ENCODE assay signal across 9 cellular contexts in the genomic region with DNA sequence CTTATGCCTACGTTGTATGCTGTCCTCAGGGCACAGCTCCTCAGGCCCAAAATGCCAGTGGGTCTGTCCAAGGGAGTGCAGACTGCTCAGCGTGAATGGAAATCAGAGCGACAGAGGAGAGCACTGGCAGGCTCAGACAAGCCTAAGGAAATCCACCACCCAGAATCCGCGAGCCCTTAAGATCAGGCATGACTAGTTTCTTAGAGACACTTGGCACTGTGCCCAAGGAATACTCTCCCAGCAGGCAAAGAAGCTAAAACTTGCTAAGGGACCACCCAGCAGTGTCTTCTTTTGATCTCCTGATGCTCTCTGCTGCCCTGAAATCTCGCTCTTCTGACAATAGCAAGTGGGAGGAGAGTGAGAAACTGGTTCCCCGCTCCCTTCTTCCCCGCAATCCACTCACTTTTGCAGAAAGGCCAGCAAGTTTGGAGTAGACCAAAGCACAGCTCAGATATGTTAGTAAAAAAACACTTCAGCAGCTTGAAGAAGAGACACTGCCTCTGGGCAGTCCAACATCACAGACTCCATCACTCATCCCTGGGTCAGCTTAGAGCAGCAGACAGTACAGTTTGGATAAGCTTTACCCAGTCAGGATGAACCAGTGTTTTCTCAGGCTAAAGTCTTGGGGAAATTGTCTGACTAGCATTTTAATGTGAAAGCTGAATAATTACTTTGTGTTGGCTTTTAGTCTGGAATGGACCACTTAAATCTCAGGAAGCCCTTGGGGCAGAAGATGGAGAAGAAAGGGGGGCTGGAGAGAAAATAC. TPM values are rescaled to one million over a fixed set of nuclear protein-coding genes. Genes with fewer than 3 reads are reported as not detected.
DNase-seq lines count a peak whose midpoint lies in the region; ATAC-seq and TF ChIP-seq lines count a peak whose summit lies in the region.
"Had no signal": no experiment of that assay in that cellular context is flagged by ENCODE, and none has a peak within 500 bp of the region (broad histone marks: within the 10 kb centered on the region; RNA-seq: fewer than 3 reads in every experiment).

No MANE protein-coding gene starts in this region.

- no peaks in the 10 kb centered on the region for H3K27me3 ChIP-seq in dorsolateral prefrontal cortex

- peak overlapping the region in 1 of 3 experiments; percentile 39 for H3K4me3 Mint-ChIP-seq in nephron

- H3K4me1 Mint-ChIP-seq in nephron: peaks cover 44% of the 10 kb centered on the region

- H3K9me3 Mint-ChIP-seq in nephron: no peaks in the 10 kb centered on the region

- H3K27me3 Mint-ChIP-seq in nephron (ENCODE audit: low read depth): no peaks in the 10 kb centered on the region

- H3K4me3 ChIP-seq in dorsolateral prefrontal cortex: peak overlapping the region in 2 of 59 donors; percentile 3 to 24

- peaks cover 23% of the 10 kb centered on the region for H3K36me3 Mint-ChIP-seq in nephron (ENCODE audit: low read depth)

- peak overlapping the region; percentile 82 to 97 (median 89) for H3K27ac Mint-ChIP-seq in nephron

- peak overlapping the region in 46 of 59 donors; percentile 1 to 83 (median 54) for H3K27ac ChIP-seq in dorsolateral prefrontal cortex

- TF ChIP-seq CTCF in dorsolateral prefrontal cortex (IDR thresholded peaks at IDR 0.05 in 54 of 56, conservative IDR thresholded peaks at IDR 0.05 in 2 of 56; ENCODE audit: low read depth in 1 of 56, partially characterized antibody in 56 of 56) (no peak), nephron (IDR thresholded peaks at IDR 0.05; ENCODE audit: unreplicated experiment in 3 of 3) (no peak)

- peak; percentile 67 for DNase-seq in Ammon's horn (ENCODE audit: low spot score)
- peak; percentile 66 for DNase-seq in NCI-H69 (lab: John Stamatoyannopoulos, UW)
- no peak for DNase-seq in dorsolateral prefrontal cortex
- DNase-seq in DMS53 treated with DMSO at 0.1 percent for 48 hours (lab: John Stamatoyannopoulos, UW; ENCODE audit: unreplicated experiment): no peak
- DNase-seq: cerebellar nuclear complex had no signal

- intact Hi-C loops in dorsolateral prefrontal cortex (cut with DNase I): no loop called here

- ATAC-seq in GM19395 (IDR thresholded peaks at IDR 0.05; ENCODE audit: unreplicated experiment): no peak
- no peak for ATAC-seq in HG02973 (IDR thresholded peaks at IDR 0.05; ENCODE audit: unreplicated experiment)
- no peak for ATAC-seq in GM21528 (IDR thresholded peaks at IDR 0.05; ENCODE audit: low FRiP score, unreplicated experiment)

RNA-seq across cellular contexts. Expression of a gene that starts 32.4 kb away (rescaled TPM):
- 10 to 100 TPM in 109 of 120 experiments, 1 to 10 TPM in 11; 7.7 to 42.4 (median 16.0) TPM for total RNA-seq in dorsolateral prefrontal cortex

Comparison
In these comparisons a context has a peak if more than half of its experiments do, and no peak if none do; other contexts are left out.
1. DNase-seq: peak in Ammon's horn (single experiment) and NCI-H69 (single experiment); none in dorsolateral prefrontal cortex (0 of 10) and DMS53 treated with DMSO at 0.1 percent for 48 hours (single experiment).